Comparison of ENCODE assay signal across 8 cellular contexts in the genomic region with DNA sequence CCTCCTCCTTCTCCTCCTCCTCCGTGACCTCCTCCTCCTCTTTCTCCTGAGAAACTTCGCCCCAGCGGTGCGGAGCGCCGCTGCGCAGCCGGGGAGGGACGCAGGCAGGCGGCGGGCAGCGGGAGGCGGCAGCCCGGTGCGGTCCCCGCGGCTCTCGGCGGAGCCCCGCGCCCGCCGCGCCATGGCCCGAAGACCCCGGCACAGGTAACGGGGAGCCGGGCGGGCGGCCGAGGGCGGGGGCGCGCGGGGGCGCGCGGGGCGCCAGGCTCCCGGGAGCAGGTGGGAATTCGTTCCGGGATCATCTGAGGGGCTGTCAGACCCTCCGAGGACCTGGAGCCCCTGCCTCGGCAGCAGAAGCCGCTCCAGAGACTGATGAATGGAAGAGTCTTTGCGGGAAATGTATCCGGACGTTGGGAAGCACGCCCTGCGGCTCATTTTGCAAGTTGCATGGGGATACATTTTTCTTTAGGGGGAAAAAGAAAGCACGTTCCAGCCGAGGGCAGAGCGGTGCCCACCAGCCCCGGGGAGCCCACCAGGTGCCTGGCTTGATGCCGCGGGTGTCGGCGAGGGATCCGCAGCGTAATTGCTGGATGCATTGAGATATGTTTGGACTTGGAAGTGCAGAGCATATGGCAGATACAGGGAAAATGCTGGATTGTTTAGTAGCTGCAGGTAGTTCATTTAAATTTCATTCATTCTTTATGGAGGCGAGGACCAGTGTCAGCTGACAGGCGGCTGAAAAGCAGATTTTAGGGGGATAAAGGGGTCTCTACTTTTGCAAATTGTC. TPM values are rescaled to one million over a fixed set of nuclear protein-coding genes. Genes with fewer than 3 reads are reported as not detected.
DNase-seq lines count a peak whose midpoint lies in the region; ATAC-seq and TF ChIP-seq lines count a peak whose summit lies in the region.

No MANE protein-coding gene starts in this region.

- peaks cover 13% of the 10 kb centered on the region; the same call in 1 of the 2 replicates for H3F3A ChIP-seq in Loucy (ENCODE audit: low read depth)

- H3K9ac ChIP-seq in Loucy (ENCODE audit: low read depth, low read length, poor library complexity, severe bottlenecking) = peak overlapping the region; percentile 97

- peaks cover 42% of the 10 kb centered on the region for H4K20me1 ChIP-seq in Loucy (ENCODE audit: insufficient read depth, low read length, poor library complexity, severe bottlenecking)

- H3K27me3 Mint-ChIP-seq in activated CD8-positive, alpha-beta T cell treated with anti-CD3 and anti-CD28 coated beads, Interleukin-2, amount 10 ng/mL, durations not matched to agents 7 days and 5 days (ENCODE audit: low read depth) = no peaks in the 10 kb centered on the region

- peaks cover 16% of the 10 kb centered on the region for H3K36me3 Mint-ChIP-seq in activated CD8-positive, alpha-beta T cell treated with anti-CD3 and anti-CD28 coated beads, Interleukin-2, amount 10 ng/mL, durations not matched to agents 7 days and 5 days (ENCODE audit: low read depth)

- POLR2A ChIA-PET in activated CD8-positive, alpha-beta T cell treated with anti-CD3 and anti-CD28 coated beads, Interleukin-2, amount 10 ng/mL, durations not matched to agents 7 days and 5 days (lab: Charles Lee) = interaction anchor here (0.6 to 9.1 kb wide), 34 partner anchors 9 to 1108 kb away, joined by 3 to 212 read pairs (median 6); partner anchors contain the start of genes BCLAF1 and HBS1L

- DNase-seq in NCI-H1694 treated with DMSO at 0.1 percent for 48 hours (lab: John Stamatoyannopoulos, UW) = peak; percentile 65
- no peak for DNase-seq in NCI-H1694 (lab: John Stamatoyannopoulos, UW)
- peak; percentile 38 for DNase-seq in activated CD8-positive, alpha-beta T cell treated with anti-CD3 and anti-CD28 coated beads, Interleukin-2, amount 10 ng/mL, durations not matched to agents 7 days and 5 days
- peak; percentile 25 for DNase-seq in glomerular visceral epithelial cell (ENCODE audit: extremely low spot score)
- peak in 1 of 2 donors; percentile 48 for DNase-seq in psoas muscle

- H3K79me2 ChIP-seq in Loucy (ENCODE audit: insufficient read depth, low read length) = peaks cover 55% of the 10 kb centered on the region

- H3K36me3 ChIP-seq in Loucy (ENCODE audit: insufficient read depth, low read length) = peaks cover 18% of the 10 kb centered on the region
- no peaks in the 10 kb centered on the region for H3K36me3 ChIP-seq in psoas muscle (ENCODE audit: insufficient read depth in 1 of 2, low read depth in 1 of 2)

- H3K4me1 ChIP-seq in Loucy (ENCODE audit: insufficient read depth, low read length, poor library complexity, severe bottlenecking) (peaks cover 39% of the 10 kb centered on the region), psoas muscle (peaks cover 21% of the 10 kb centered on the region)

- intact Hi-C loops in psoas muscle (cut with DNase I) = loop anchor here in 1 of 2 donors (2.0 kb wide), 1 partner anchor 125 kb away; no protein-coding TSS in a partner anchor

- no peak for ATAC-seq in activated CD8-positive, alpha-beta T cell treated with anti-CD3 and anti-CD28 coated beads, Interleukin-2, amount 10 ng/mL, durations not matched to agents 7 days and 5 days
- ATAC-seq in psoas muscle (peak in 3 of 4 donors; percentile 13 to 37 (median 35)), GM19467 (IDR thresholded peaks at IDR 0.05; ENCODE audit: unreplicated experiment) (no peak), HG02973 (IDR thresholded peaks at IDR 0.05; ENCODE audit: unreplicated experiment) (no peak)

- H3K4me3 ChIP-seq in Loucy (ENCODE audit: low read length, poor library complexity, severe bottlenecking) (peak overlapping the region; percentile 89), psoas muscle (peak overlapping the region; percentile 75)

- no peak overlapping the region for H3K27ac ChIP-seq in psoas muscle

- peaks cover 35% of the 10 kb centered on the region for H3K27me3 ChIP-seq in Loucy (ENCODE audit: insufficient read depth, low read length, poor library complexity, severe bottlenecking)
- peaks cover 0 to 51% (median 16%) of the 10 kb centered on the region in 3 donors for H3K27me3 ChIP-seq in psoas muscle (ENCODE audit: insufficient read depth in 3 of 3, low read length in 2 of 3)

- H3K9me3 ChIP-seq in Loucy (ENCODE audit: insufficient read depth, low read depth, low read length) = no peaks in the 10 kb centered on the region
- H3K9me3 ChIP-seq in psoas muscle = no peaks in the 10 kb centered on the region

- no peak for TF ChIP-seq CTCF in Loucy (conservative IDR thresholded peaks at IDR 0.05; ENCODE audit: low read length)
- TF ChIP-seq CTCF in psoas muscle (IDR thresholded peaks at IDR 0.05) = no peak

- peak overlapping the region; percentile 86 for H3K4me2 ChIP-seq in Loucy (ENCODE audit: low read depth, low read length, poor library complexity, severe bottlenecking)

- no peaks in the 10 kb centered on the region for H3K9me3 Mint-ChIP-seq in activated CD8-positive, alpha-beta T cell treated with anti-CD3 and anti-CD28 coated beads, Interleukin-2, amount 10 ng/mL, durations not matched to agents 7 days and 5 days (ENCODE audit: insufficient read depth)

- CTCF ChIA-PET in activated CD8-positive, alpha-beta T cell treated with anti-CD3 and anti-CD28 coated beads, Interleukin-2, amount 10 ng/mL, durations not matched to agents 7 days and 5 days (lab: Charles Lee) = interaction anchor here (0.7 to 11.7 kb wide), 9 partner anchors 9 to 94 kb away, joined by 3 to 165 read pairs (median 6); no protein-coding TSS in a partner anchor

- H3K4me3 Mint-ChIP-seq in activated CD8-positive, alpha-beta T cell treated with anti-CD3 and anti-CD28 coated beads, Interleukin-2, amount 10 ng/mL, durations not matched to agents 7 days and 5 days = peak overlapping the region; percentile 96

- H3K27ac Mint-ChIP-seq in activated CD8-positive, alpha-beta T cell treated with anti-CD3 and anti-CD28 coated beads, Interleukin-2, amount 10 ng/mL, durations not matched to agents 7 days and 5 days = peak overlapping the region; percentile 89

- H3K9me2 ChIP-seq in Loucy (replicated peaks; ENCODE audit: low read depth, low read length) = no peaks in the 10 kb centered on the region

- no peak overlapping the region for H2AFZ ChIP-seq in Loucy (ENCODE audit: low read length)

- H3K4me1 Mint-ChIP-seq in activated CD8-positive, alpha-beta T cell treated with anti-CD3 and anti-CD28 coated beads, Interleukin-2, amount 10 ng/mL, durations not matched to agents 7 days and 5 days (ENCODE audit: low read depth) = peaks cover 37% of the 10 kb centered on the region

- 0 to 1% (median 1%) methylated on average over 34 to 62 of the region's 62 CpGs for WGBS in psoas muscle, 3 donors

RNA-seq across cellular contexts. Expression of gene MYB, which starts 0.4 kb away (rescaled TPM):
- 1 to 10 TPM; 7.5 to 8.2 TPM for total RNA-seq in activated CD8-positive, alpha-beta T cell treated with anti-CD3 and anti-CD28 coated beads, Interleukin-2, amount 10 ng/mL, durations not matched to agents 7 days and 5 days
- total RNA-seq in psoas muscle = under 1 TPM in 1 of 4 donors, not detected in 3; 0.28 TPM
- polyA plus RNA-seq in psoas muscle = under 1 TPM; 0.04 to 0.07 (median 0.04) TPM

Comparison
In these comparisons a context has a peak if more than half of its experiments do, and no peak if none do; other contexts are left out.
1. ATAC-seq: peak in psoas muscle (3 of 4); none in activated CD8-positive, alpha-beta T cell treated with anti-CD3 and anti-CD28 coated beads, Interleukin-2, amount 10 ng/mL, durations not matched to agents 7 days and 5 days (single experiment), GM19467 (single experiment) and HG02973 (single experiment).
2. RNA of gene MYB, which starts 0.4 kb away (total RNA-seq): 7.5 to 8.2 TPM in activated CD8-positive, alpha-beta T cell treated with anti-CD3 and anti-CD28 coated beads, Interleukin-2, amount 10 ng/mL, durations not matched to agents 7 days and 5 days; 0.28 TPM in psoas muscle; every median in the first group is over 4 times any median in the second.